In genomic region chr19:57954996-57955395, GRCh38 we compare ENCODE assay signal across 8 cellular contexts. TPM values are rescaled to one million over a fixed set of nuclear protein-coding genes. Genes with fewer than 3 reads are reported as not detected.
"Had no signal": no experiment of that assay in that cellular context is flagged by ENCODE, and none has a peak within 500 bp of the region (broad histone marks: within the 10 kb centered on the region; RNA-seq: fewer than 3 reads in every experiment).

No MANE protein-coding gene starts in this region.

- H3K27ac ChIP-seq: HL-60 had no signal

- H3K27ac Mint-ChIP-seq: IgD-negative memory B cell had no signal

- DNase-seq: IMR-90, KBM-7 had no signal

- ATAC-seq: K562 had no signal

- H3K4me3 ChIP-seq: K562 had no signal

- H3K4me1 Mint-ChIP-seq: IgD-negative memory B cell had no signal

- FAIRE-seq: HTR-8/SVneo, K562 had no signal

- H3K27me3 Mint-ChIP-seq: IgD-negative memory B cell had no signal

RNA-seq across cellular contexts. Expression of gene ZNF256, which starts 7.5 kb away (rescaled TPM):
- total RNA-seq: HT-29 had no signal

RNA-seq across cellular contexts. Expression of gene C19orf18, which starts 19.3 kb away (rescaled TPM):
- total RNA-seq: HT-29, HT1080, IMR-90, K562 had no signal
- polyA plus RNA-seq: IgD-negative memory B cell, K562 had no signal

RNA-seq across cellular contexts. Expression of gene ZNF418, which starts 19.8 kb away (rescaled TPM):
- total RNA-seq: HT-29, HT1080 had no signal

RNA-seq across cellular contexts. Expression of gene ZNF606, which starts 47.6 kb away (rescaled TPM):
- total RNA-seq: HT-29 had no signal
